31 cellular contexts compared by ENCODE assay signal in genomic region chr22:29738118-29738815, GRCh38. TPM values are rescaled to one million over a fixed set of nuclear protein-coding genes. Genes with fewer than 3 reads are reported as not detected.
"Had no signal": no experiment of that assay in that cellular context is flagged by ENCODE, and none has a peak within 500 bp of the region (broad histone marks: within the 10 kb centered on the region; RNA-seq: fewer than 3 reads in every experiment).

No MANE protein-coding gene starts in this region.

- H3K27ac ChIP-seq: colonic mucosa, VCaP had no signal

- H3K9me3 ChIP-seq: colonic mucosa had no signal

- H3K4me3 ChIP-seq: colonic mucosa had no signal

- ATAC-seq: activated CD8-positive, alpha-beta memory T cell treated with anti-CD3 and anti-CD28 coated beads, Interleukin-2, amount 10 ng/mL, durations not matched to agents 7 days and 5 days; activated naive CD8-positive, alpha-beta T cell treated with anti-CD3 and anti-CD28 coated beads, Interleukin-2, amount 50 U/mL, for 24 hours; Panc1; SK-N-SH treated with all-trans-retinoic acid at 6 μM for 48 hours had no signal

- H3K36me3 ChIP-seq: colonic mucosa had no signal

- DNase-seq: activated CD4-positive, alpha-beta memory T cell treated with anti-CD3 and anti-CD28 coated beads, Interleukin-2, amount 10 ng/mL, durations not matched to agents 7 days and 5 days; activated CD4-positive, alpha-beta T cell treated with anti-CD3 and anti-CD28 coated beads for 1 hour; activated CD4-positive, alpha-beta T cell treated with anti-CD3 and anti-CD28 coated beads for 48 hours; activated CD4-positive, CD25-positive, alpha-beta regulatory T cell; activated CD8-positive, alpha-beta memory T cell treated with anti-CD3 and anti-CD28 coated beads for 24 hours; activated CD8-positive, alpha-beta memory T cell treated with anti-CD3 and anti-CD28 coated beads, Interleukin-2, amount 10 ng/mL, durations not matched to agents 7 days and 5 days; activated CD8-positive, alpha-beta memory T cell treated with anti-CD3 and anti-CD28 coated beads, Interleukin-2, amount 50 U/mL, for 48 hours; activated effector memory CD4-positive, alpha-beta T cell treated with Interleukin-2 at 50 U/mL for 16 hours; activated naive CD4-positive, alpha-beta T cell treated with anti-CD3 and anti-CD28 coated beads, Interleukin-2, amount 10 ng/mL, durations not matched to agents 7 days and 5 days; activated naive CD8-positive, alpha-beta T cell treated with anti-CD3 and anti-CD28 coated beads, Interleukin-2, amount 50 U/mL, for 24 hours; activated T-cell treated with anti-CD3 and anti-CD28 coated beads, Interleukin-2, amount 50 U/mL, for 48 hours; colonic mucosa; NCI-H1105; NCI-H1417 treated with DMSO at 0.1 percent for 48 hours; NCI-H187 treated with DMSO at 0.1 percent for 48 hours; NCI-H2081 treated with DMSO at 0.1 percent for 48 hours; NCI-H226; NCI-H524 treated with DMSO at 0.1 percent for 48 hours; SIG-M5; SW 1271; T-helper 1 cell; T-helper 2 cell; T-helper 9 cell had no signal

- H3K27me3 ChIP-seq: colonic mucosa had no signal

RNA-seq across cellular contexts. Expression of gene CABP7, which starts 18.5 kb away (rescaled TPM):
- total RNA-seq: activated CD8-positive, alpha-beta memory T cell treated with anti-CD3 and anti-CD28 coated beads, Interleukin-2, amount 10 ng/mL, durations not matched to agents 7 days and 5 days; bronchial epithelial cell; chondrocyte; MCF 10A; RPMI7951; SK-MEL-5 had no signal
